In the genomic region with DNA sequence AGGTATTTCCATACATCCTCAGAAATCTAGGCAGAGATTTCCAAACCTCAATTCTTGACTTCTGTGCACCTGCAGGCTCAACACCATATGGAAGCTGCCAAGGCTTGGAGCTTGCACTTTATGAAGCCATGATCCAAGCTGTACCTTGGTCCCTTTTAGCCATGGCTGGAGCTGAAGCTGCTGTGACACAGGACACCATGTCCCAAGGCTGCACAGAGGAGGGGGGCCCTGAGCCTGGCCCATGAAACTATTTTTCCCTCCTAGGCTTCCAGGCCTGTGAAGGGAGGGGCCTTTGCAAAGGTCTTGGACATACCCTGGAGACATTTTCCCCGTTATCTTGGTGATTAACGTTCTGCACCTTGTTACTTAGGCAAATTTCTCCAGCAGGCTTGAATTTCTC, we compare ENCODE assay signal across 27 cellular contexts.
"Had no signal": no experiment of that assay in that cellular context is flagged by ENCODE, and none has a peak within 500 bp of the region (broad histone marks: within the 10 kb centered on the region; RNA-seq: fewer than 3 reads in every experiment).

No MANE protein-coding gene starts in this region.

- H3K27me3 Mint-ChIP-seq: stimulated activated memory B cell treated with anti-CD40 and anti-IgM and Interleukin-4, amounts not matched to agents 10 μg/mL and 1 μg/mL and 100 μg/mL, for 72 hours had no signal

- H3K4me1 Mint-ChIP-seq: stimulated activated effector memory CD8-positive, alpha-beta T cell treated with anti-CD3 and anti-CD28 coated beads, Interleukin-12 subunit alpha, Interleukin-12 subunit beta, amount 100 ng/mL, for 72 hours had no signal

- H3K27ac Mint-ChIP-seq: stimulated activated effector memory CD8-positive, alpha-beta T cell treated with anti-CD3 and anti-CD28 coated beads, Interleukin-12 subunit alpha, Interleukin-12 subunit beta, amount 100 ng/mL, for 72 hours; stimulated activated memory B cell treated with anti-CD40 and anti-IgM and Interleukin-4, amounts not matched to agents 10 μg/mL and 1 μg/mL and 100 μg/mL, for 72 hours; stimulated activated naive B cell treated with anti-CD40 and anti-IgM and Interleukin-4, amounts not matched to agents 10 μg/mL and 1 μg/mL and 100 μg/mL, for 72 hours; stimulated activated naive CD8-positive, alpha-beta T cell treated with anti-CD3 and anti-CD28 coated beads, Interleukin-15, amount 100 ng/mL, for 72 hours; stimulated activated naive CD8-positive, alpha-beta T cell treated with anti-CD3 and anti-CD28 coated beads, Interleukin-15, Interleukin-2, amounts not matched to agents 100 ng/mL and 50 ng/mL, for 24 hours; type B pancreatic cell had no signal

- H3K36me3 Mint-ChIP-seq: stimulated activated effector memory CD8-positive, alpha-beta T cell treated with anti-CD3 and anti-CD28 coated beads, Interleukin-12 subunit alpha, Interleukin-12 subunit beta, amount 100 ng/mL, for 72 hours; stimulated activated memory B cell treated with anti-CD40 and anti-IgM and Interleukin-4, amounts not matched to agents 10 μg/mL and 1 μg/mL and 100 μg/mL, for 72 hours; stimulated activated naive B cell treated with anti-CD40 and anti-IgM and Interleukin-4, amounts not matched to agents 10 μg/mL and 1 μg/mL and 100 μg/mL, for 72 hours; type B pancreatic cell had no signal

- H3K9me3 ChIP-seq: suprapubic skin, testis, thoracic aorta, thyroid gland, tibial artery, tibial nerve, transverse colon, upper lobe of left lung, upper lobe of right lung, uterus, vagina had no signal

- H3K4me3 ChIP-seq: stomach, suprapubic skin, testis, thoracic aorta, thyroid gland, tibial artery, tibial nerve, transverse colon, upper lobe of left lung, upper lobe of right lung, uterus, vagina had no signal

- H3K4me1 ChIP-seq: stomach, suprapubic skin, testis, thyroid gland, tibial artery, tibial nerve, transverse colon, upper lobe of left lung, upper lobe of right lung, uterus, vagina had no signal

- H3K27ac ChIP-seq: stomach, suprapubic skin, testis, thoracic aorta, thyroid gland, tibial artery, tibial nerve, transverse colon, upper lobe of left lung, upper lobe of right lung, uterus, vagina had no signal

- H3K36me3 ChIP-seq: stomach, suprapubic skin, thoracic aorta, thyroid gland, tibial artery, tibial nerve, transverse colon, upper lobe of left lung, upper lobe of right lung, uterus, vagina had no signal

- H3K27me3 ChIP-seq: stomach, suprapubic skin, testis, thyroid gland, tibial artery, tibial nerve, transverse colon, upper lobe of left lung, upper lobe of right lung, uterus, vagina had no signal

- DNase-seq: stimulated activated CD4-positive, alpha-beta T cell treated with anti-CD3 and anti-CD28 coated beads, Interleukin-2, amount 100 ng/mL, for 48 hours; stimulated activated CD4-positive, alpha-beta T cell treated with anti-CD3 and anti-CD28 coated beads, Interleukin-4, amount 100 ng/mL, for 1 hour; stimulated activated CD4-positive, alpha-beta T cell treated with anti-CD3 and anti-CD28 coated beads, Interleukin-4, amount 100 ng/mL, for 24 hours; stimulated activated CD4-positive, alpha-beta T cell treated with anti-CD3 and anti-CD28 coated beads, Interleukin-4, amount 100 ng/mL, for 4 hours; stimulated activated CD8-positive, alpha-beta memory T cell treated with anti-CD3 and anti-CD28 coated beads, Interleukin-4, amount 100 ng/mL, for 48 hours; stimulated activated naive B cell treated with anti-CD40 and anti-IgM and Interleukin-4, amounts not matched to agents 10 μg/mL and 1 μg/mL and 100 μg/mL, for 72 hours; stimulated activated naive CD4-positive, alpha-beta T cell; stimulated activated naive CD4-positive, alpha-beta T cell treated with Interleukin-2 at 50 U/mL for 16 hours; stimulated activated naive CD8-positive, alpha-beta T cell treated with anti-CD3 and anti-CD28 coated beads, Interleukin-15, amount 100 ng/mL, for 72 hours; stimulated activated naive CD8-positive, alpha-beta T cell treated with anti-CD3 and anti-CD28 coated beads, Interleukin-15, Interleukin-2, amounts not matched to agents 100 U/mL and 50 U/mL, for 24 hours; stomach; substantia nigra; testis; thyroid gland; tibial artery; transverse colon; upper lobe of left lung; upper lobe of right lung; uterus had no signal

- ATAC-seq: stimulated activated effector memory CD8-positive, alpha-beta T cell treated with anti-CD3 and anti-CD28 coated beads, Interleukin-12 subunit alpha, Interleukin-12 subunit beta, amount 100 ng/mL, for 72 hours; stimulated activated memory B cell treated with anti-CD40 and anti-IgM and Interleukin-4, amounts not matched to agents 10 μg/mL and 1 μg/mL and 100 μg/mL, for 72 hours; stimulated activated naive B cell treated with anti-CD40 and anti-IgM and Interleukin-4, amounts not matched to agents 10 μg/mL and 1 μg/mL and 100 μg/mL, for 72 hours; stimulated activated naive CD8-positive, alpha-beta T cell treated with anti-CD3 and anti-CD28 coated beads, Interleukin-15, amount 100 ng/mL, for 72 hours; stimulated activated naive CD8-positive, alpha-beta T cell treated with anti-CD3 and anti-CD28 coated beads, Interleukin-15, Interleukin-2, amounts not matched to agents 100 U/mL and 50 U/mL, for 24 hours; upper lobe of right lung had no signal

- H3K4me3 Mint-ChIP-seq: stimulated activated effector memory CD8-positive, alpha-beta T cell treated with anti-CD3 and anti-CD28 coated beads, Interleukin-12 subunit alpha, Interleukin-12 subunit beta, amount 100 ng/mL, for 72 hours; stimulated activated memory B cell treated with anti-CD40 and anti-IgM and Interleukin-4, amounts not matched to agents 10 μg/mL and 1 μg/mL and 100 μg/mL, for 72 hours; stimulated activated naive B cell treated with anti-CD40 and anti-IgM and Interleukin-4, amounts not matched to agents 10 μg/mL and 1 μg/mL and 100 μg/mL, for 72 hours; stimulated activated naive CD8-positive, alpha-beta T cell treated with anti-CD3 and anti-CD28 coated beads, Interleukin-15, amount 100 ng/mL, for 72 hours; stimulated activated naive CD8-positive, alpha-beta T cell treated with anti-CD3 and anti-CD28 coated beads, Interleukin-15, Interleukin-2, amounts not matched to agents 100 ng/mL and 50 ng/mL, for 24 hours; type B pancreatic cell had no signal
